ENCODE assay signal across 19 cellular contexts in genomic region chr4:110296892-110297291, GRCh38.
DNase-seq lines count a peak whose midpoint lies in the region; ATAC-seq and TF ChIP-seq lines count a peak whose summit lies in the region.
"Had no signal": no experiment of that assay in that cellular context is flagged by ENCODE, and none has a peak within 500 bp of the region (broad histone marks: within the 10 kb centered on the region; RNA-seq: fewer than 3 reads in every experiment).

No MANE protein-coding gene starts in this region.

- ATAC-seq in activated T-cell treated with anti-CD3 and anti-CD28 coated beads, Interleukin-2, amount 50 U/mL, for 4 hours, result peak; percentile 85 to 86
- ATAC-seq in GM21723 (IDR thresholded peaks at IDR 0.05; ENCODE audit: unreplicated experiment) (peak; percentile 89), HG03139 (IDR thresholded peaks at IDR 0.05; ENCODE audit: unreplicated experiment) (peak; percentile 65), left ventricle myocardium superior (no peak)
- ATAC-seq in stimulated activated effector memory CD8-positive, alpha-beta T cell treated with anti-CD3 and anti-CD28 coated beads, Interleukin-12 subunit alpha, Interleukin-12 subunit beta, amount 100 ng/mL, for 72 hours, result peak; percentile 91
- ATAC-seq: A549 had no signal

- H3K27ac Mint-ChIP-seq in stimulated activated effector memory CD8-positive, alpha-beta T cell treated with anti-CD3 and anti-CD28 coated beads, Interleukin-12 subunit alpha, Interleukin-12 subunit beta, amount 100 ng/mL, for 72 hours, result no peak overlapping the region
- H3K27ac Mint-ChIP-seq in glutamatergic neuron (ENCODE audit: unreplicated experiment), result no peak overlapping the region
- H3K27ac Mint-ChIP-seq: T-helper 1 cell treated with Interleukin-12 subunit alpha and Interleukin-12 subunit beta and Interleukin-4 antibody, amounts not matched to agents 30 μg/mL and 1 μg/mL, for 36 hours had no signal

- no peak for TF ChIP-seq CTCF in glutamatergic neuron (IDR thresholded peaks at IDR 0.05; ENCODE audit: partially characterized antibody, unreplicated experiment)

- DNase-seq in activated T-cell treated with anti-CD3 and anti-CD28 coated beads, Interleukin-2, amount 50 U/mL, for 4 hours, result no peak
- DNase-seq in activated T-cell treated with anti-CD3 and anti-CD28 coated beads, Interleukin-2, amount 50 U/mL, for 48 hours, result no peak
- DNase-seq in stimulated activated effector memory CD8-positive, alpha-beta T cell treated with anti-CD3 and anti-CD28 coated beads, Interleukin-12 subunit alpha, Interleukin-12 subunit beta, amount 100 ng/mL, for 72 hours (ENCODE audit: low spot score in 2 of 2), result no peak
- DNase-seq in NCI-H2171 (lab: John Stamatoyannopoulos, UW) (no peak), left ventricle myocardium superior (no peak), glutamatergic neuron (no peak)
- DNase-seq: activated CD8-positive, alpha-beta memory T cell treated with anti-CD3 and anti-CD28 coated beads for 24 hours; amniotic stem cell; DMS153; effector memory CD4-positive, alpha-beta T cell; IMR-90; left ventricle myocardium inferior; NCI-H1694 treated with DMSO at 0.1 percent for 48 hours; nucleus accumbens; stimulated activated naive CD4-positive, alpha-beta T cell treated with Interleukin-2 at 50 U/mL for 16 hours had no signal

- H3K9me3 Mint-ChIP-seq in activated T-cell treated with anti-CD3 and anti-CD28 coated beads, Interleukin-2, amount 50 U/mL, for 4 hours, result no peaks in the 10 kb centered on the region
- H3K9me3 Mint-ChIP-seq in stimulated activated effector memory CD8-positive, alpha-beta T cell treated with anti-CD3 and anti-CD28 coated beads, Interleukin-12 subunit alpha, Interleukin-12 subunit beta, amount 100 ng/mL, for 72 hours, result no peaks in the 10 kb centered on the region
- H3K9me3 Mint-ChIP-seq in glutamatergic neuron (ENCODE audit: unreplicated experiment), result no peaks in the 10 kb centered on the region
- H3K9me3 Mint-ChIP-seq: T-helper 1 cell treated with Interleukin-12 subunit alpha and Interleukin-12 subunit beta and Interleukin-4 antibody, amounts not matched to agents 30 μg/mL and 1 μg/mL, for 36 hours had no signal

- no peak overlapping the region for H3K4me3 Mint-ChIP-seq in activated T-cell treated with anti-CD3 and anti-CD28 coated beads, Interleukin-2, amount 50 U/mL, for 4 hours
- no peak overlapping the region for H3K4me3 Mint-ChIP-seq in stimulated activated effector memory CD8-positive, alpha-beta T cell treated with anti-CD3 and anti-CD28 coated beads, Interleukin-12 subunit alpha, Interleukin-12 subunit beta, amount 100 ng/mL, for 72 hours
- H3K4me3 Mint-ChIP-seq in glutamatergic neuron (ENCODE audit: unreplicated experiment), result no peak overlapping the region
- H3K4me3 Mint-ChIP-seq: T-helper 1 cell treated with Interleukin-12 subunit alpha and Interleukin-12 subunit beta and Interleukin-4 antibody, amounts not matched to agents 30 μg/mL and 1 μg/mL, for 36 hours had no signal

- peaks cover 27% of the 10 kb centered on the region for H3K27me3 Mint-ChIP-seq in activated T-cell treated with anti-CD3 and anti-CD28 coated beads, Interleukin-2, amount 50 U/mL, for 4 hours (ENCODE audit: low read depth)
- no peaks in the 10 kb centered on the region for H3K27me3 Mint-ChIP-seq in glutamatergic neuron (ENCODE audit: unreplicated experiment)

- H3K36me3 Mint-ChIP-seq in activated T-cell treated with anti-CD3 and anti-CD28 coated beads, Interleukin-2, amount 50 U/mL, for 4 hours (ENCODE audit: insufficient read depth), result no peaks in the 10 kb centered on the region
- no peaks in the 10 kb centered on the region for H3K36me3 Mint-ChIP-seq in stimulated activated effector memory CD8-positive, alpha-beta T cell treated with anti-CD3 and anti-CD28 coated beads, Interleukin-12 subunit alpha, Interleukin-12 subunit beta, amount 100 ng/mL, for 72 hours
- H3K36me3 Mint-ChIP-seq in glutamatergic neuron (ENCODE audit: unreplicated experiment), result no peaks in the 10 kb centered on the region

- H3K4me1 Mint-ChIP-seq in activated T-cell treated with anti-CD3 and anti-CD28 coated beads, Interleukin-2, amount 50 U/mL, for 4 hours (ENCODE audit: low read depth), result peaks cover 12% of the 10 kb centered on the region
- H3K4me1 Mint-ChIP-seq in stimulated activated effector memory CD8-positive, alpha-beta T cell treated with anti-CD3 and anti-CD28 coated beads, Interleukin-12 subunit alpha, Interleukin-12 subunit beta, amount 100 ng/mL, for 72 hours, result peaks cover 13% of the 10 kb centered on the region
- H3K4me1 Mint-ChIP-seq in glutamatergic neuron (ENCODE audit: low read depth, unreplicated experiment), result no peaks in the 10 kb centered on the region

- intact Hi-C loops in left ventricle myocardium superior (cut with micrococcal nuclease), result no loop called here
